Comparison of ENCODE assay signal across 17 cellular contexts in the genomic region with DNA sequence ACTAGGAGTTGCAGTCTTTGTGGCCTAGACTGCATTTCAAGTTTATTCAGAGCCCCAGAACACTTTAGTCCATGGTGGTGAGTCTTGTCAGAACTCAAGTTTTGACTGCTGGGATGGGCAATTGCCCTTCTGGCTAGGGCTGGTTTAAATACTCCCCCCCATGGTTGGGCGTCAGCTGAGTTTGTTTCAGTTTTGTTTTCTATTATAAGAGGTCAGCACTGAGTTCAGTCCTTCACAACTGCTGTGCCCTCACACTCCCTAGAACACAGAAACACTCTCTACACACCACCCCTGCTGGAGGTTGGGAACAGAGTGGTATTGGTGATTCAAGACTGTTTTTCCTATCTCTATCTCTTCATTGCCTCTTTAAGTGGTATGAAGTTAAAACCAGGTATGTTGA.
A peak's percentile ranks its signal among the peaks of the same experiment; 100 is the strongest.
DNase-seq lines count a peak whose midpoint lies in the region; ATAC-seq and TF ChIP-seq lines count a peak whose summit lies in the region.
"Had no signal": no experiment of that assay in that cellular context is flagged by ENCODE, and none has a peak within 500 bp of the region (broad histone marks: within the 10 kb centered on the region; RNA-seq: fewer than 3 reads in every experiment).

No MANE protein-coding gene starts in this region.

- no peaks in the 10 kb centered on the region for H3K27me3 ChIP-seq in body of pancreas
- H3K27me3 ChIP-seq: Peyer's patch, tibial artery had no signal

- H3K9me3 ChIP-seq in body of pancreas = no peaks in the 10 kb centered on the region
- H3K9me3 ChIP-seq: Peyer's patch had no signal

- 56 to 60% methylated on average over 1 of the region's 1 CpG for WGBS in body of pancreas, 2 donors

- intact Hi-C loops in body of pancreas (cut with DNase I) = no loop called here
- intact Hi-C loops in left colon (cut with DNase I, micrococcal nuclease) = no loop called here

- no peaks in the 10 kb centered on the region for H3K4me1 ChIP-seq in body of pancreas
- H3K4me1 ChIP-seq: Peyer's patch, tibial artery had no signal

- peak; percentile 48 for ATAC-seq in GM19351 (IDR thresholded peaks at IDR 0.05; ENCODE audit: unreplicated experiment)
- ATAC-seq in GM21786 (IDR thresholded peaks at IDR 0.05; ENCODE audit: unreplicated experiment) = peak; percentile 63
- ATAC-seq in HG03097 (IDR thresholded peaks at IDR 0.05; ENCODE audit: low FRiP score, unreplicated experiment) = peak; percentile 41
- ATAC-seq in body of pancreas = no peak
- ATAC-seq in left colon = no peak
- ATAC-seq: left lobe of liver, T-cell had no signal

- no peak for DNase-seq in SHP77 (lab: John Stamatoyannopoulos, UW)
- DNase-seq in body of pancreas = no peak
- DNase-seq in left colon = no peak
- no peak for DNase-seq in retina
- DNase-seq: activated B cell treated with CpG ODN at 0.5 μM for 24 hours; activated effector memory CD4-positive, alpha-beta T cell treated with anti-CD3 and anti-CD28 coated beads, Interleukin-2, amount 50 U/mL, for 16 hours; NCI-H1048; NCI-H774; Peyer's patch; stimulated activated CD4-positive, alpha-beta T cell treated with anti-CD3 and anti-CD28 coated beads, Interleukin-4, amount 100 ng/mL, for 4 hours; T-cell; tibial artery had no signal

- no peak overlapping the region for H3K4me3 ChIP-seq in body of pancreas
- H3K4me3 ChIP-seq: Peyer's patch, tibial artery had no signal

- H3K36me3 ChIP-seq in body of pancreas (replicated peaks in 1 of 2; ENCODE audit: insufficient read depth in 1 of 2, low read depth in 2 of 2) = no peaks in the 10 kb centered on the region
- H3K36me3 ChIP-seq: Peyer's patch, tibial artery had no signal

- no peak overlapping the region for H3K27ac ChIP-seq in body of pancreas
- H3K27ac ChIP-seq: HL-60, Peyer's patch, tibial artery had no signal

- no peak for TF ChIP-seq CTCF in body of pancreas (IDR thresholded peaks at IDR 0.05)

- TF ChIP-seq POLR2A in body of pancreas (IDR thresholded peaks at IDR 0.05) = no peak

Comparison
In these comparisons a context has a peak if more than half of its experiments do, and no peak if none do; other contexts are left out.
1. ATAC-seq: peak in GM19351 (single experiment), GM21786 (single experiment) and HG03097 (single experiment); none in body of pancreas (single experiment) and left colon (single experiment).